In genomic region chr1:43286533-43286932, GRCh38 we compare ENCODE assay signal across 24 cellular contexts. TPM values are rescaled to one million over a fixed set of nuclear protein-coding genes. Genes with fewer than 3 reads are reported as not detected.
DNase-seq lines count a peak whose midpoint lies in the region; ATAC-seq, FAIRE-seq and TF ChIP-seq lines count a peak whose summit lies in the region.
"Had no signal": no experiment of that assay in that cellular context is flagged by ENCODE, and none has a peak within 500 bp of the region (broad histone marks: within the 10 kb centered on the region; RNA-seq: fewer than 3 reads in every experiment).

No MANE protein-coding gene starts in this region.

- ATAC-seq in T-helper 17 cell = no peak
- ATAC-seq in pancreas = no peak
- no peak for ATAC-seq in HG02970 (IDR thresholded peaks at IDR 0.05; ENCODE audit: low FRiP score, unreplicated experiment)
- ATAC-seq in GM18505 (IDR thresholded peaks at IDR 0.05; ENCODE audit: unreplicated experiment) = no peak

- H3K36me3 Mint-ChIP-seq in Caco-2 (ENCODE audit: insufficient read depth, unreplicated experiment) (peaks cover 5% of the 10 kb centered on the region), T-helper 17 cell (ENCODE audit: low read depth) (peaks cover 2% of the 10 kb centered on the region), endodermal cell (ENCODE audit: low read depth) (peaks cover 4% of the 10 kb centered on the region)
- H3K36me3 Mint-ChIP-seq: CD8-positive, alpha-beta memory T cell had no signal

- peak overlapping the region; percentile 92 for H3K4me3 Mint-ChIP-seq in Caco-2 (ENCODE audit: unreplicated experiment)
- H3K4me3 Mint-ChIP-seq in T-helper 17 cell = no peak overlapping the region
- peak overlapping the region; percentile 68 for H3K4me3 Mint-ChIP-seq in endodermal cell
- H3K4me3 Mint-ChIP-seq: CD8-positive, alpha-beta memory T cell; HFFc6 had no signal

- H3K9ac ChIP-seq in endodermal cell (ENCODE audit: extremely low read depth, low read length, poor library complexity, severe bottlenecking) = no peak overlapping the region
- H3K9ac ChIP-seq: BLaER1 had no signal

- POLR2A ChIA-PET in Caco-2 (lab: Charles Lee) = no interaction called here

- intact Hi-C loops in Caco-2 (cut with micrococcal nuclease; ENCODE audit: unreplicated experiment) = loop anchor here (10.0 kb wide), 1 partner anchor 52 kb away; no protein-coding TSS in a partner anchor
- intact Hi-C loops in pancreas (cut with DNase I) = no loop called here
- intact Hi-C loops in sigmoid colon (cut with DNase I) = no loop called here

- CTCF ChIA-PET in Caco-2 (lab: Charles Lee) = interaction anchor here (1.5 to 1.8 kb wide), 2 partner anchors 54 to 62 kb away, joined by 5 to 10 read pairs; no protein-coding TSS in a partner anchor

- no peak for TF ChIP-seq CTCF in Caco-2 (IDR thresholded peaks at IDR 0.05; ENCODE audit: insufficient read depth in 1 of 2, low read depth in 1 of 2, low read length in 1 of 2, severe bottlenecking in 1 of 2, unreplicated experiment in 1 of 2)
- TF ChIP-seq CTCF in endodermal cell (conservative IDR thresholded peaks at IDR 0.05) = no peak
- no peak for TF ChIP-seq CTCF in pancreas (IDR thresholded peaks at IDR 0.05)
- no peak for TF ChIP-seq CTCF in sigmoid colon (IDR thresholded peaks at IDR 0.05)

- 92 to 95% methylated on average over 3 to 5 of the region's 5 CpGs for WGBS in endodermal cell (ENCODE audit: insufficient coverage in 1 of 2, insufficient read length in 1 of 2), 2 experiments
- WGBS in pancreas, 2 donors = 93 to 97% methylated on average over 5 of the region's 5 CpGs
- WGBS in sigmoid colon, 2 donors = 95 to 96% methylated on average over 5 of the region's 5 CpGs

- no peak overlapping the region for H3K27ac ChIP-seq in endodermal cell (ENCODE audit: low read depth, low read length)
- peak overlapping the region in 3 of 4 donors; percentile 49 to 89 (median 76) for H3K27ac ChIP-seq in pancreas
- no peak overlapping the region for H3K27ac ChIP-seq in sigmoid colon
- H3K27ac ChIP-seq: BLaER1, RWPE1, SJCRH30 had no signal

- peaks cover 20% of the 10 kb centered on the region for H3K4me1 ChIP-seq in Caco-2
- H3K4me1 ChIP-seq in endodermal cell (ENCODE audit: control insufficient read depth, insufficient read depth, low read length) = peaks cover 7% of the 10 kb centered on the region
- peaks cover 0 to 15% (median 10%) of the 10 kb centered on the region in 3 donors for H3K4me1 ChIP-seq in pancreas
- no peaks in the 10 kb centered on the region for H3K4me1 ChIP-seq in sigmoid colon
- H3K4me1 ChIP-seq: SJCRH30 had no signal

- no TSS peak for BruUV-seq in Caco-2 (replicated peaks; lab: Mats Ljungman, UMichigan)

- no peaks in the 10 kb centered on the region for H3K9me3 Mint-ChIP-seq in Caco-2 (ENCODE audit: unreplicated experiment)
- no peaks in the 10 kb centered on the region for H3K9me3 Mint-ChIP-seq in endodermal cell
- H3K9me3 Mint-ChIP-seq: CD8-positive, alpha-beta memory T cell; HFFc6 had no signal

- H3K36me3 ChIP-seq in Caco-2 (ENCODE audit: control insufficient read depth, insufficient read depth, low read length) (no peaks in the 10 kb centered on the region; the same call in 1 of the 2 replicates), endodermal cell (ENCODE audit: control insufficient read depth, insufficient read depth, low read length) (no peaks in the 10 kb centered on the region), pancreas (no peaks in the 10 kb centered on the region), sigmoid colon (no peaks in the 10 kb centered on the region)
- H3K36me3 ChIP-seq: BLaER1, SJCRH30 had no signal

- H3K27me3 Mint-ChIP-seq in Caco-2 (ENCODE audit: insufficient read depth, unreplicated experiment) (no peaks in the 10 kb centered on the region), T-helper 17 cell (peaks cover 12% of the 10 kb centered on the region), endodermal cell (ENCODE audit: insufficient read depth) (no peaks in the 10 kb centered on the region)

- H3K4me3 ChIP-seq in Caco-2 (ENCODE audit: low read depth, low read length) (no peak overlapping the region), endodermal cell (ENCODE audit: low read length) (no peak overlapping the region), pancreas (peak overlapping the region in 1 of 4 donors; percentile 47), sigmoid colon (no peak overlapping the region)
- H3K4me3 ChIP-seq: BLaER1, SJCRH30 had no signal

- no peaks in the 10 kb centered on the region for H3K9me3 ChIP-seq in Caco-2
- H3K9me3 ChIP-seq in T-helper 17 cell (ENCODE audit: control insufficient read depth, low read length, poor library complexity, severe bottlenecking) = no peaks in the 10 kb centered on the region
- H3K9me3 ChIP-seq in endodermal cell (ENCODE audit: control insufficient read depth, low read length) = no peaks in the 10 kb centered on the region
- no peaks in the 10 kb centered on the region for H3K9me3 ChIP-seq in pancreas
- H3K9me3 ChIP-seq in sigmoid colon = no peaks in the 10 kb centered on the region
- H3K9me3 ChIP-seq: BLaER1, SJCRH30 had no signal

- DNase-seq in Caco-2 (no peak), T-helper 17 cell (no peak), endodermal cell (no peak), pancreas (no peak), sigmoid colon (no peak), DMS53 (lab: John Stamatoyannopoulos, UW) (no peak)
- DNase-seq: GF-D8; GOT3; HFFc6; NCI-H1436; NCI-H2029; NCI-H2171; NCI-H446 treated with DMSO at 0.1 percent for 48 hours; NK-92 treated with Interleukin-12 subunit alpha and Interleukin-12 subunit beta, amount 100 ng/mL, for 24 hours; OCI-M1; SJCRH30 had no signal

- TF ChIP-seq POLR2A in sigmoid colon (IDR thresholded peaks at IDR 0.05) = no peak
- TF ChIP-seq POLR2A in GM18505 (IDR thresholded peaks at IDR 0.05; ENCODE audit: borderline replicate concordance, extremely low read depth, insufficient read depth, insufficient read length) = no peak

- H3K4me1 Mint-ChIP-seq in Caco-2 (ENCODE audit: low read depth, unreplicated experiment) = peaks cover 15% of the 10 kb centered on the region
- peaks cover 2% of the 10 kb centered on the region for H3K4me1 Mint-ChIP-seq in T-helper 17 cell
- peaks cover 31% of the 10 kb centered on the region for H3K4me1 Mint-ChIP-seq in endodermal cell
- H3K4me1 Mint-ChIP-seq: CD8-positive, alpha-beta memory T cell had no signal

- H3K27ac Mint-ChIP-seq in Caco-2 (ENCODE audit: unreplicated experiment) (peak overlapping the region; percentile 93), T-helper 17 cell (peak overlapping the region; percentile 74), endodermal cell (peak overlapping the region; percentile 93)
- H3K27ac Mint-ChIP-seq: CD8-positive, alpha-beta memory T cell; HFFc6 had no signal

- FAIRE-seq in pancreas (lab: Jason Lieb, UNC) = no peak
- FAIRE-seq: GM12891 had no signal

- no peak for TF ChIP-seq EP300 in sigmoid colon (IDR thresholded peaks at IDR 0.05)

- no peaks in the 10 kb centered on the region for H3K27me3 ChIP-seq in Caco-2 (replicated peaks; ENCODE audit: control insufficient read depth, insufficient read depth, low read length)
- H3K27me3 ChIP-seq in endodermal cell (ENCODE audit: control insufficient read depth, insufficient read depth, low read length, poor library complexity, severe bottlenecking) = no peaks in the 10 kb centered on the region
- H3K27me3 ChIP-seq in pancreas = no peaks in the 10 kb centered on the region
- peaks cover 0 to 4% (median 3%) of the 10 kb centered on the region in 3 donors for H3K27me3 ChIP-seq in sigmoid colon
- H3K27me3 ChIP-seq: BLaER1, SJCRH30 had no signal

RNA-seq across cellular contexts. Expression of gene C1orf210, which starts 1.2 kb away (rescaled TPM):
- 7.8 and 9.6 TPM in 2 replicates for total RNA-seq in Caco-2 (2022)
- total RNA-seq in T-helper 17 cell = not detected
- 10 to 100 TPM in 1 of 2 donors, 1 to 10 TPM in 1; 9.7 to 17.9 TPM for total RNA-seq in endodermal cell
- polyA plus RNA-seq in endodermal cell (2013, experiment 1 of 2) = 1.9 TPM
- polyA plus RNA-seq in endodermal cell (2013, experiment 2 of 2) = 1.8 TPM
- total RNA-seq in pancreas = 10 to 100 TPM in 5 of 6 donors, 1 to 10 TPM in 1; 9.1 to 17.2 (median 12.4) TPM
- polyA plus RNA-seq in pancreas = 10 to 100 TPM in 1 of 2 donors, 1 to 10 TPM in 1; 5.7 to 13.7 TPM
- 1 to 10 TPM in 1 of 4 donors, not detected in 3; 2.1 TPM for total RNA-seq in sigmoid colon
- 10 to 100 TPM; 44.6 to 68.5 (median 64.3) TPM for polyA plus RNA-seq in sigmoid colon
- total RNA-seq: A172; CD8-positive, alpha-beta memory T cell; Daoy; HFFc6; SJCRH30 had no signal
- polyA plus RNA-seq: CD8-positive, alpha-beta memory T cell had no signal

RNA-seq across cellular contexts. Expression of gene TIE1, which starts 14.2 kb away (rescaled TPM):
- total RNA-seq in Caco-2 (2022) (not detected in 2 replicates), T-helper 17 cell (not detected), endodermal cell (under 1 TPM; 0.40 to 0.99 TPM), pancreas (1 to 10 TPM; 2.1 to 6.2 (median 3.7) TPM), sigmoid colon (10 to 100 TPM in 3 of 4 donors, 1 to 10 TPM in 1; 8.8 to 33.8 (median 10.2) TPM)
- 1.2 TPM for polyA plus RNA-seq in endodermal cell (2013, experiment 1 of 2)
- 1.7 TPM for polyA plus RNA-seq in endodermal cell (2013, experiment 2 of 2)
- polyA plus RNA-seq in pancreas (1 to 10 TPM; 6.9 to 8.3 TPM), sigmoid colon (1 to 10 TPM; 1.2 to 9.5 (median 1.8) TPM)
- polyA plus RNA-seq: CD8-positive, alpha-beta memory T cell had no signal

RNA-seq across cellular contexts. Expression of gene TMEM125, which starts 16.8 kb away (rescaled TPM):
- total RNA-seq in Caco-2 (2022) (22.8 and 25.9 TPM in 2 replicates), T-helper 17 cell (not detected), endodermal cell (10 to 100 TPM; 11.7 to 16.6 TPM), pancreas (10 to 100 TPM; 27.5 to 56.5 (median 38.6) TPM), sigmoid colon (not detected)
- 1.1 TPM for polyA plus RNA-seq in endodermal cell (2013, experiment 1 of 2)
- 0.70 TPM for polyA plus RNA-seq in endodermal cell (2013, experiment 2 of 2)
- polyA plus RNA-seq in pancreas (10 to 100 TPM; 52.0 to 75.0 TPM), sigmoid colon (10 to 100 TPM; 29.4 to 41.7 (median 29.6) TPM)
- total RNA-seq: A172; CD8-positive, alpha-beta memory T cell; Daoy; HFFc6; SJCRH30 had no signal
- polyA plus RNA-seq: CD8-positive, alpha-beta memory T cell had no signal

RNA-seq across cellular contexts. Expression of gene MPL, which starts 51.1 kb away (rescaled TPM):
- total RNA-seq in Caco-2 (2022) = 0.49 TPM in 1 of 2 replicates, not detected in the other
- 10 to 100 TPM in 1 of 2 donors, under 1 TPM in 1; 0.94 to 16.6 TPM for total RNA-seq in T-helper 17 cell
- 1 to 10 TPM in 1 of 2 donors, under 1 TPM in 1; 0.64 to 1.2 TPM for total RNA-seq in endodermal cell
- not detected for polyA plus RNA-seq in endodermal cell (2013, experiment 1 of 2)
- polyA plus RNA-seq in endodermal cell (2013, experiment 2 of 2) = not detected
- under 1 TPM in 4 of 6 donors, not detected in 2; 0.12 to 0.43 (median 0.19) TPM for total RNA-seq in pancreas
- polyA plus RNA-seq in pancreas = under 1 TPM; 0.08 to 0.09 TPM
- total RNA-seq in sigmoid colon = not detected
- not detected for polyA plus RNA-seq in sigmoid colon
- total RNA-seq: A172; CD8-positive, alpha-beta memory T cell; HFFc6; SJCRH30 had no signal
- polyA plus RNA-seq: CD8-positive, alpha-beta memory T cell had no signal

Comparison
In these comparisons a context has a peak if more than half of its experiments do, and no peak if none do; other contexts are left out.
1. H3K27ac ChIP-seq: peak in pancreas (3 of 4); none in endodermal cell (single experiment) and sigmoid colon (0 of 4).
2. RNA of gene TMEM125, which starts 16.8 kb away (total RNA-seq): 27.5 to 56.5 TPM in pancreas, 22.8 to 25.9 TPM in Caco-2 and 11.7 to 16.6 TPM in endodermal cell; not detected in T-helper 17 cell and not detected in sigmoid colon; every median in the first group is over 10 times any median in the second.
3. Peak in every context shown above with its lines, with median percentiles within 50 percentile points of each other: H3K27ac Mint-ChIP-seq.